Comparison of ENCODE assay signal across 8 cellular contexts in genomic region chr12:51218607-51219161, GRCh38. TPM values are rescaled to one million over a fixed set of nuclear protein-coding genes. Genes with fewer than 3 reads are reported as not detected.
DNase-seq lines count a peak whose midpoint lies in the region; ATAC-seq and TF ChIP-seq lines count a peak whose summit lies in the region.

No MANE protein-coding gene starts in this region.

- H4K20me1 ChIP-seq in SK-N-SH (ENCODE audit: insufficient read depth), result no peaks in the 10 kb centered on the region

- no peak for TF ChIP-seq CTCF in SK-N-SH (IDR thresholded peaks at IDR 0.05)
- no peak for TF ChIP-seq CTCF in neural crest cell (conservative IDR thresholded peaks at IDR 0.05)

- peak overlapping the region; percentile 85 for H3K27ac Mint-ChIP-seq in neural crest cell (ENCODE audit: unreplicated experiment)

- no peaks in the 10 kb centered on the region for H3K36me3 ChIP-seq in SK-N-SH (replicated peaks in 1 of 2; ENCODE audit: control insufficient read depth in 1 of 2, insufficient read depth in 2 of 2, low read length in 1 of 2)

- POLR2A ChIA-PET in SK-N-SH (lab: Yijun Ruan, JAX), result interaction anchor here (0.6 to 1.6 kb wide), 5 partner anchors 12 to 167 kb away, joined by 3 to 13 read pairs (median 6); partner anchors contain the start of genes CSRNP2 and DAZAP2

- H2AFZ ChIP-seq in SK-N-SH (ENCODE audit: low read depth), result peak overlapping the region; percentile 86

- no peaks in the 10 kb centered on the region for H3K27me3 Mint-ChIP-seq in neural crest cell (ENCODE audit: low read depth)

- peak overlapping the region; percentile 79 for H3K4me3 Mint-ChIP-seq in neural crest cell

- no peak for TF ChIP-seq RAD21 in SK-N-SH (IDR thresholded peaks at IDR 0.05; ENCODE audit: low read length)

- no peaks in the 10 kb centered on the region for H3K79me2 ChIP-seq in SK-N-SH (ENCODE audit: insufficient read depth)

- peak overlapping the region; percentile 53 to 77 for H3K27ac ChIP-seq in SK-N-SH (ENCODE audit: low read depth in 2 of 2, low read length in 1 of 2)

- peak overlapping the region; percentile 88 for H3K9ac ChIP-seq in SK-N-SH

- H3K9me2 ChIP-seq in SK-N-SH, result no peaks in the 10 kb centered on the region

- no peaks in the 10 kb centered on the region for H3K27me3 ChIP-seq in SK-N-SH (ENCODE audit: insufficient read depth)

- ATAC-seq in esophagus mucosa, result peak; percentile 27
- ATAC-seq in GM18873 (IDR thresholded peaks at IDR 0.05; ENCODE audit: low FRiP score, unreplicated experiment), result no peak
- ATAC-seq in GM19455 (IDR thresholded peaks at IDR 0.05; ENCODE audit: unreplicated experiment), result no peak

- DNase-seq in SHP77 (lab: John Stamatoyannopoulos, UW) (peak; percentile 25 to 51), SHP77 treated with DMSO at 0.1 percent for 48 hours (lab: John Stamatoyannopoulos, UW) (no peak), SK-N-SH (no peak), neural crest cell (ENCODE audit: low read depth, low spot score) (no peak)
- DNase-seq in stimulated activated CD8-positive, alpha-beta memory T cell treated with anti-CD3 and anti-CD28 coated beads, Interleukin-4, amount 100 ng/mL, for 48 hours, result no peak

- H3K4me3 ChIP-seq in SK-N-SH (ENCODE audit: low read depth in 2 of 2, low read length in 1 of 2), result peak overlapping the region; percentile 58 to 65

- H3K36me3 Mint-ChIP-seq in neural crest cell (ENCODE audit: low read depth), result no peaks in the 10 kb centered on the region

- H3K9me3 ChIP-seq in SK-N-SH, result no peaks in the 10 kb centered on the region

- peak overlapping the region; percentile 88 for H3K4me2 ChIP-seq in SK-N-SH

- H3K4me1 Mint-ChIP-seq in neural crest cell, result peaks cover 17% of the 10 kb centered on the region

- H3F3A ChIP-seq in SK-N-SH (replicated peaks; ENCODE audit: insufficient read depth), result peaks cover 25% of the 10 kb centered on the region

- 82% methylated on average over 10 of the region's 10 CpGs for WGBS in SK-N-SH (ENCODE audit: low lambda C conversion rate)

- no peak for TF ChIP-seq EP300 in SK-N-SH (IDR thresholded peaks at IDR 0.05; ENCODE audit: borderline replicate concordance in 1 of 2, low read depth in 1 of 2, low read length in 1 of 2)

- CTCF ChIA-PET in SK-N-SH (lab: Yijun Ruan, JAX), result interaction anchor here (0.6 to 3.1 kb wide), 15 partner anchors 8 to 454 kb away, joined by 3 to 15 read pairs (median 4); partner anchors contain the start of genes DAZAP2 and SMAGP

- no peaks in the 10 kb centered on the region for H3K9me3 Mint-ChIP-seq in neural crest cell

- H3K4me1 ChIP-seq in SK-N-SH (ENCODE audit: control insufficient read depth in 1 of 2, insufficient read depth in 2 of 2, low read depth in 1 of 2, low read length in 1 of 2), result peaks cover 0 to 8% of the 10 kb centered on the region in 2 experiments; a peak in 1 of 4 replicates

TF ChIP-seq in SK-N-SH, 30 proteins besides CTCF, POLR2A, EP300 and RAD21:
- TF ChIP-seq MAX (IDR thresholded peaks at IDR 0.05; ENCODE audit: low read depth) (no peak), FOXM1 (IDR thresholded peaks at IDR 0.05; ENCODE audit: low read depth) (no peak), GABPA (IDR thresholded peaks at IDR 0.05; ENCODE audit: low read depth) (no peak), CHD2 (IDR thresholded peaks at IDR 0.05; ENCODE audit: low read length, partially characterized antibody) (no peak), TAF1 (IDR thresholded peaks at IDR 0.05; ENCODE audit: borderline replicate concordance, low read depth, low read length) (no peak), GATA2 (CRISPR knock-in tag; IDR thresholded peaks at IDR 0.05) (no peak)

RNA-seq across cellular contexts. Expression of gene POU6F1, which starts 0.8 kb away (rescaled TPM):
- 1.9 TPM in 2 replicates for polyA plus RNA-seq in SK-N-SH (2012; rRNA removed)
- 1.2 and 1.9 TPM in 2 replicates for polyA plus RNA-seq in SK-N-SH (2012; cell fraction: cytosol; rRNA removed)
- polyA plus RNA-seq in SK-N-SH (2012; cell fraction: nucleus; rRNA removed), result 9.6 and 14.7 TPM in 2 replicates
- total RNA-seq in esophagus mucosa, result 2.9 TPM
- total RNA-seq in neural crest cell, result 7.7 and 9.3 TPM in 2 replicates

RNA-seq across cellular contexts. Expression of gene DAZAP2, which starts 19.9 kb away (rescaled TPM):
- 274 and 325 TPM in 2 replicates for polyA plus RNA-seq in SK-N-SH (2012; rRNA removed)
- 232 and 238 TPM in 2 replicates for polyA plus RNA-seq in SK-N-SH (2012; cell fraction: cytosol; rRNA removed)
- 109 and 235 TPM in 2 replicates for polyA plus RNA-seq in SK-N-SH (2012; cell fraction: nucleus; rRNA removed)
- total RNA-seq in esophagus mucosa (109 TPM), neural crest cell (70.0 and 80.4 TPM in 2 replicates)

RNA-seq across cellular contexts. Expression of gene TFCP2, which starts 45.7 kb away (rescaled TPM):
- 18.1 and 19.3 TPM in 2 replicates for polyA plus RNA-seq in SK-N-SH (2012; rRNA removed)
- polyA plus RNA-seq in SK-N-SH (2012; cell fraction: cytosol; rRNA removed), result 25.3 and 26.3 TPM in 2 replicates
- 11.6 and 16.9 TPM in 2 replicates for polyA plus RNA-seq in SK-N-SH (2012; cell fraction: nucleus; rRNA removed)
- total RNA-seq in esophagus mucosa (19.0 TPM), neural crest cell (28.5 and 28.8 TPM in 2 replicates)

RNA-seq across cellular contexts. Expression of gene SMAGP, which starts 51.5 kb away (rescaled TPM):
- polyA plus RNA-seq in SK-N-SH (2012; rRNA removed), result 22.6 and 26.3 TPM in 2 replicates
- 25.2 and 26.0 TPM in 2 replicates for polyA plus RNA-seq in SK-N-SH (2012; cell fraction: cytosol; rRNA removed)
- polyA plus RNA-seq in SK-N-SH (2012; cell fraction: nucleus; rRNA removed), result 13.6 and 15.1 TPM in 2 replicates
- 96.2 TPM for total RNA-seq in esophagus mucosa
- total RNA-seq in neural crest cell, result 0.82 and 1.6 TPM in 2 replicates

Comparison
In these comparisons a context has a peak if more than half of its experiments do, and no peak if none do; other contexts are left out.
1. DNase-seq: peak in SHP77 (2 of 2); none in SHP77 treated with DMSO at 0.1 percent for 48 hours (single experiment), SK-N-SH (single experiment), neural crest cell (single experiment) and stimulated activated CD8-positive, alpha-beta memory T cell treated with anti-CD3 and anti-CD28 coated beads, Interleukin-4, amount 100 ng/mL, for 48 hours (single experiment).